ENCODE assay signal across 10 cellular contexts in the genomic region with DNA sequence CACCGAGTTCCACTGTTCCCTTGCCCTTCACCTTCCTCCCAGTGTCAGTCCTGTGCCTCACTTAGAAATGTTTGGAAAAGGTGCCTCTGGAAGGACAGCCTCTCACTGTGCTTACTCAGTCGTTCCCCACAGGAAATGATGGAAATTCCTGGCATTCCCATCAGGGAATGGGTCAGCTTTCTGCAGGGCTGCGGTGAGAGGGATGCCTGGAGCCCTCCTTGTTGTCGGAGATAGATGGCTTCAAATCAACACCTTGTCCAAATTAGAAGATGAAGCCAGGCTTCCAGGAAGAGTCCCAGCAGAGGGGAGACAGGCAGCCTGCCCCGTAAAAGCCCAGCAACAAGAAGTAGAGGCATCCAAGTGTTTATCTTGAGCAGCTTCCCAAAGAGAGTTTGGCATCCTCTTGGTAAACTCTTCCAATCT. TPM values are rescaled to one million over a fixed set of nuclear protein-coding genes. Genes with fewer than 3 reads are reported as not detected.
DNase-seq lines count a peak whose midpoint lies in the region; ATAC-seq and TF ChIP-seq lines count a peak whose summit lies in the region.
"Had no signal": no experiment of that assay in that cellular context is flagged by ENCODE, and none has a peak within 500 bp of the region (broad histone marks: within the 10 kb centered on the region; RNA-seq: fewer than 3 reads in every experiment).

No MANE protein-coding gene starts in this region.

- H3K27ac ChIP-seq in heart left ventricle (peak overlapping the region in 7 of 12 donors; percentile 38 to 68 (median 60)), rectal smooth muscle tissue (ENCODE audit: low read depth, low read length) (peak overlapping the region; percentile 67)

- intact Hi-C loops in heart left ventricle (cut with DNase I) = loop anchor here in 3 of 10 donors (10.0 kb wide), 3 partner anchors 100 to 180 kb away; no protein-coding TSS in a partner anchor

- WGBS in heart left ventricle, 4 donors = 11 to 15% (median 13%) methylated on average over 4 to 5 of the region's 5 CpGs

- H3K9me3 ChIP-seq in adipocyte (ENCODE audit: control insufficient read depth, low read length) = no peaks in the 10 kb centered on the region
- no peaks in the 10 kb centered on the region for H3K9me3 ChIP-seq in heart left ventricle
- H3K9me3 ChIP-seq: pancreas had no signal

- H3K36me3 ChIP-seq in adipocyte (ENCODE audit: control insufficient read depth, insufficient read depth, low read length, severe bottlenecking) (no peaks in the 10 kb centered on the region), heart left ventricle (no peaks in the 10 kb centered on the region), rectal smooth muscle tissue (ENCODE audit: control insufficient read depth, insufficient read depth, low read length) (no peaks in the 10 kb centered on the region)
- H3K36me3 ChIP-seq: pancreas had no signal

- H3K27me3 ChIP-seq in adipocyte (replicated peaks; ENCODE audit: control insufficient read depth, insufficient read depth, low read length) (no peaks in the 10 kb centered on the region), heart left ventricle (peaks cover 0 to 6% (median 0%) of the 10 kb centered on the region in 9 donors), rectal smooth muscle tissue (ENCODE audit: control insufficient read depth, insufficient read depth, low read length) (no peaks in the 10 kb centered on the region)
- H3K27me3 ChIP-seq: pancreas had no signal

- H3K4me3 ChIP-seq in adipocyte (ENCODE audit: low read length) (peak overlapping the region; percentile 59), heart left ventricle (no peak overlapping the region), rectal smooth muscle tissue (ENCODE audit: low read length) (no peak overlapping the region)
- H3K4me3 ChIP-seq: pancreas had no signal

- H3K9ac ChIP-seq in adipocyte (ENCODE audit: low read length) (peak overlapping the region; percentile 47), rectal smooth muscle tissue (ENCODE audit: low read length) (no peak overlapping the region)

- peak in 3 of 4 donors; percentile 63 to 70 (median 63) for ATAC-seq in heart left ventricle
- ATAC-seq: pancreas had no signal

- TF ChIP-seq POLR2A in heart left ventricle (IDR thresholded peaks at IDR 0.05) = no peak

- H3K4me1 ChIP-seq in adipocyte (ENCODE audit: control insufficient read depth, insufficient read depth, low read length) (peaks cover 72% of the 10 kb centered on the region), heart left ventricle (peaks cover 0 to 38% (median 6%) of the 10 kb centered on the region in 12 donors), rectal smooth muscle tissue (ENCODE audit: control insufficient read depth, insufficient read depth, low read length) (peaks cover 22% of the 10 kb centered on the region)

- DNase-seq in GM04504 (ENCODE audit: low read depth) (peak; percentile 65), adipocyte (ENCODE audit: low read depth) (peak; percentile 54), heart left ventricle (peak in 3 of 5 donors; percentile 31 to 41 (median 38)), superior temporal gyrus (ENCODE audit: extremely low spot score) (no peak), NCI-H345 (lab: John Stamatoyannopoulos, UW) (no peak), AG08396 (ENCODE audit: low spot score) (no peak)
- DNase-seq in activated T-cell treated with anti-CD3 and anti-CD28 coated beads, Interleukin-2, amount 50 U/mL, for 1 hour = no peak
- DNase-seq: NCI-H187, pancreas had no signal

- TF ChIP-seq CTCF in heart left ventricle (IDR thresholded peaks at IDR 0.05) = no peak

RNA-seq across cellular contexts. Expression of gene COLEC12, which starts 25.3 kb away (rescaled TPM):
- total RNA-seq in heart left ventricle = 10 to 100 TPM in 3 of 9 donors, 1 to 10 TPM in 6; 4.2 to 35.9 (median 8.0) TPM
- polyA plus RNA-seq in heart left ventricle = 1 to 10 TPM; 2.2 TPM

Comparison
In these comparisons a context has a peak if more than half of its experiments do, and no peak if none do; other contexts are left out.
1. DNase-seq: peak in GM04504 (single experiment), adipocyte (single experiment) and heart left ventricle (3 of 5); none in superior temporal gyrus (single experiment), NCI-H345 (single experiment), activated T-cell treated with anti-CD3 and anti-CD28 coated beads, Interleukin-2, amount 50 U/mL, for 1 hour (single experiment) and AG08396 (single experiment).